In genomic region chr3:49901351-49902339, GRCh38 we compare ENCODE assay signal across 1 cellular context.
TF ChIP-seq lines count a peak whose summit lies in the region.

No MANE protein-coding gene starts in this region.

TF ChIP-seq in HepG2, 621 proteins besides CTCF, POLR2A, EP300 and RAD21:
- TF ChIP-seq GPBP1L1 (CRISPR knock-in tag; IDR thresholded peaks at IDR 0.05) (no peak), MIXL1 (CRISPR knock-in tag; IDR thresholded peaks at IDR 0.05) (no peak), RFX3 (CRISPR knock-in tag; IDR thresholded peaks at IDR 0.05) (no peak), STAT6 (CRISPR knock-in tag; IDR thresholded peaks at IDR 0.05; ENCODE audit: borderline replicate concordance) (no peak), ZNF317 (CRISPR knock-in tag; IDR thresholded peaks at IDR 0.05) (no peak), ZNF383 (CRISPR knock-in tag; IDR thresholded peaks at IDR 0.05; ENCODE audit: borderline replicate concordance) (no peak), ZNF567 (CRISPR knock-in tag; IDR thresholded peaks at IDR 0.05; ENCODE audit: borderline replicate concordance) (no peak), ADNP (CRISPR knock-in tag; IDR thresholded peaks at IDR 0.05) (no peak), RARG (CRISPR knock-in tag; IDR thresholded peaks at IDR 0.05; ENCODE audit: low read depth) (no peak), ZNF34 (CRISPR knock-in tag; IDR thresholded peaks at IDR 0.05; ENCODE audit: borderline replicate concordance) (no peak), ZNF800 (CRISPR knock-in tag; IDR thresholded peaks at IDR 0.05) (no peak), KAT8 (CRISPR knock-in tag; IDR thresholded peaks at IDR 0.05) (no peak), PAWR (CRISPR knock-in tag; IDR thresholded peaks at IDR 0.05; ENCODE audit: borderline replicate concordance) (no peak), ZNF354B (CRISPR knock-in tag; IDR thresholded peaks at IDR 0.05) (no peak), ZSCAN29 (CRISPR knock-in tag; conservative IDR thresholded peaks at IDR 0.05) (no peak), MEF2D (CRISPR knock-in tag; IDR thresholded peaks at IDR 0.05) (no peak), ISX (CRISPR knock-in tag; conservative IDR thresholded peaks at IDR 0.05) (no peak), MTF1 (CRISPR knock-in tag; IDR thresholded peaks at IDR 0.05) (no peak), STAT5B (CRISPR knock-in tag; IDR thresholded peaks at IDR 0.05) (no peak)
